ENCODE assay signal across 15 cellular contexts in genomic region chr2:96625571-96626552, GRCh38. TPM values are rescaled to one million over a fixed set of nuclear protein-coding genes. Genes with fewer than 3 reads are reported as not detected.
A peak's percentile ranks its signal among the peaks of the same experiment; 100 is the strongest.
DNase-seq lines count a peak whose midpoint lies in the region; ATAC-seq and TF ChIP-seq lines count a peak whose summit lies in the region.
"Had no signal": no experiment of that assay in that cellular context is flagged by ENCODE, and none has a peak within 500 bp of the region (broad histone marks: within the 10 kb centered on the region; RNA-seq: fewer than 3 reads in every experiment).

No MANE protein-coding gene starts in this region.

- H3K27me3 ChIP-seq in SJSA1 (replicated peaks) (no peaks in the 10 kb centered on the region), esophagus squamous epithelium (no peaks in the 10 kb centered on the region), sigmoid colon (no peaks in the 10 kb centered on the region)
- H3K27me3 ChIP-seq: BLaER1, pancreas, tibial artery had no signal

- H3K36me3 ChIP-seq in SJSA1 (peaks cover 53% of the 10 kb centered on the region), esophagus squamous epithelium (peaks cover 0 to 65% (median 8%) of the 10 kb centered on the region in 3 donors), sigmoid colon (peaks cover 14 to 51% (median 26%) of the 10 kb centered on the region in 4 donors)

- peak; percentile 62 for DNase-seq in EH (ENCODE audit: low read depth)
- peak; percentile 64 to 78 for DNase-seq in SJSA1 (ENCODE audit: low read depth in 1 of 2, low spot score in 2 of 2)
- DNase-seq in esophagus squamous epithelium (lab: John Stamatoyannopoulos, UW), result no peak
- no peak for DNase-seq in sigmoid colon
- no peak for DNase-seq in stimulated activated naive CD4-positive, alpha-beta T cell (lab: John Stamatoyannopoulos, UW)
- no peak for DNase-seq in NCI-H2227 treated with DMSO at 0.1 percent for 48 hours (lab: John Stamatoyannopoulos, UW)
- DNase-seq: activated naive CD4-positive, alpha-beta T cell; central memory CD4-positive, alpha-beta T cell; DMS79; NCI-H2081; pancreas; tibial artery had no signal

- intact Hi-C loops in esophagus squamous epithelium (cut with DNase I), result no loop called here
- intact Hi-C loops in sigmoid colon (cut with DNase I), result no loop called here

- WGBS in esophagus squamous epithelium, 2 donors, result 24 to 29% methylated on average over 5 of the region's 5 CpGs
- WGBS in sigmoid colon, 2 donors, result 37 to 57% methylated on average over 5 of the region's 5 CpGs

- TF ChIP-seq POLR2A in esophagus squamous epithelium (IDR thresholded peaks at IDR 0.05), result no peak
- no peak for TF ChIP-seq POLR2A in sigmoid colon (IDR thresholded peaks at IDR 0.05)

- no peaks in the 10 kb centered on the region for H3K9me3 ChIP-seq in SJSA1 (replicated peaks)
- H3K9me3 ChIP-seq in esophagus squamous epithelium, result no peaks in the 10 kb centered on the region
- H3K9me3 ChIP-seq in sigmoid colon, result no peaks in the 10 kb centered on the region
- H3K9me3 ChIP-seq: BLaER1, pancreas, tibial artery had no signal

- TF ChIP-seq CTCF in esophagus squamous epithelium (IDR thresholded peaks at IDR 0.05) (no peak), sigmoid colon (IDR thresholded peaks at IDR 0.05) (no peak)

- peak overlapping the region; percentile 86 for H3K27ac ChIP-seq in SJSA1
- H3K27ac ChIP-seq in esophagus squamous epithelium, result peak overlapping the region; percentile 27 to 76 (median 55)
- peak overlapping the region; percentile 10 to 56 (median 50) for H3K27ac ChIP-seq in sigmoid colon
- H3K27ac ChIP-seq: BLaER1, pancreas had no signal

- ATAC-seq in GM19328 (IDR thresholded peaks at IDR 0.05; ENCODE audit: unreplicated experiment), result no peak
- ATAC-seq: pancreas had no signal

- H3K4me1 ChIP-seq in SJSA1 (replicated peaks), result peaks cover 41% of the 10 kb centered on the region
- peaks cover 10 to 38% (median 17%) of the 10 kb centered on the region in 3 donors for H3K4me1 ChIP-seq in esophagus squamous epithelium
- peaks cover 0 to 33% (median 18%) of the 10 kb centered on the region in 4 donors for H3K4me1 ChIP-seq in sigmoid colon
- H3K4me1 ChIP-seq: BLaER1 had no signal

- H3K4me3 ChIP-seq in SJSA1 (no peak overlapping the region), esophagus squamous epithelium (no peak overlapping the region), sigmoid colon (no peak overlapping the region)
- H3K4me3 ChIP-seq: BLaER1, pancreas, tibial artery had no signal

- no peak for TF ChIP-seq EP300 in sigmoid colon (IDR thresholded peaks at IDR 0.05)

RNA-seq across cellular contexts. Expression of gene KANSL3, which starts 12.2 kb away (rescaled TPM):
- 21.9 and 31.4 TPM in 2 replicates for total RNA-seq in SJSA1 (2014; rRNA removed; shearing (Covaris generic))
- total RNA-seq in esophagus squamous epithelium (10 to 100 TPM; 16.0 to 45.2 (median 18.1) TPM), sigmoid colon (10 to 100 TPM; 35.4 to 55.0 (median 47.7) TPM)
- polyA plus RNA-seq in sigmoid colon, result 10 to 100 TPM; 12.0 to 24.2 (median 14.3) TPM

RNA-seq across cellular contexts. Expression of gene FER1L5, which starts 16.7 kb away (rescaled TPM):
- not detected in 2 replicates for total RNA-seq in SJSA1 (2014; rRNA removed; shearing (Covaris generic))
- total RNA-seq in esophagus squamous epithelium (under 1 TPM in 2 of 4 donors, not detected in 2; 0.13 to 0.19 TPM), sigmoid colon (under 1 TPM in 1 of 4 donors, not detected in 3; under 0.01 TPM)
- under 1 TPM in 1 of 3 donors, not detected in 2; 0.01 TPM for polyA plus RNA-seq in sigmoid colon
- total RNA-seq: SK-MEL-5 had no signal

Comparison
In these comparisons a context has a peak if more than half of its experiments do, and no peak if none do; other contexts are left out.
1. DNase-seq: peak in EH (single experiment) and SJSA1 (2 of 2); none in esophagus squamous epithelium (single experiment), sigmoid colon (single experiment), stimulated activated naive CD4-positive, alpha-beta T cell (0 of 6) and NCI-H2227 treated with DMSO at 0.1 percent for 48 hours (single experiment).
2. Peak in every context shown above with its lines, with median percentiles within 50 percentile points of each other: H3K27ac ChIP-seq.